In genomic region chrX:18428006-18428405, GRCh38 we compare ENCODE assay signal across 23 cellular contexts. TPM values are rescaled to one million over a fixed set of nuclear protein-coding genes. Genes with fewer than 3 reads are reported as not detected.
DNase-seq lines count a peak whose midpoint lies in the region; FAIRE-seq and TF ChIP-seq lines count a peak whose summit lies in the region.
"Had no signal": no experiment of that assay in that cellular context is flagged by ENCODE, and none has a peak within 500 bp of the region (broad histone marks: within the 10 kb centered on the region; RNA-seq: fewer than 3 reads in every experiment).

No MANE protein-coding gene starts in this region.

- H3K27ac Mint-ChIP-seq in H9: no peak overlapping the region
- H3K27ac Mint-ChIP-seq in astrocyte (ENCODE audit: unreplicated experiment): no peak overlapping the region
- H3K27ac Mint-ChIP-seq: activated CD4-positive, alpha-beta T cell treated with anti-CD3 and anti-CD28 coated beads, Interleukin-2, amount 10 ng/mL, durations not matched to agents 7 days and 5 days; T-cell had no signal

- no peak for TF ChIP-seq POLR2A in stomach (IDR thresholded peaks at IDR 0.05)

- no peaks in the 10 kb centered on the region for H3K27me3 ChIP-seq in H9 (ENCODE audit: insufficient read depth, low read length)
- no peaks in the 10 kb centered on the region for H3K27me3 ChIP-seq in astrocyte (ENCODE audit: insufficient read depth, low read length)
- no peaks in the 10 kb centered on the region for H3K27me3 ChIP-seq in iPS-18a (ENCODE audit: control insufficient read depth, insufficient read depth, low read length)
- peaks cover 0 to 6% (median 0%) of the 10 kb centered on the region in 3 donors for H3K27me3 ChIP-seq in stomach
- H3K27me3 ChIP-seq: thyroid gland had no signal

- H2BK20ac ChIP-seq in H9 (ENCODE audit: low read depth, low read length, poor library complexity, severe bottlenecking): no peak overlapping the region

- no peak overlapping the region for H3K27ac ChIP-seq in H9 (ENCODE audit: insufficient read length, low read depth, low read length)
- H3K27ac ChIP-seq in astrocyte (ENCODE audit: low read depth, low read length): no peak overlapping the region
- H3K27ac ChIP-seq in iPS-18a (ENCODE audit: low read length): no peak overlapping the region
- no peak overlapping the region for H3K27ac ChIP-seq in stomach
- H3K27ac ChIP-seq: breast epithelium, heart right ventricle, thyroid gland had no signal

- H3K4me1 Mint-ChIP-seq in H9: peaks cover 13 to 15% of the 10 kb centered on the region in 2 experiments
- peaks cover 3% of the 10 kb centered on the region for H3K4me1 Mint-ChIP-seq in astrocyte (ENCODE audit: low read depth, unreplicated experiment)

- no peak overlapping the region for H3K23ac ChIP-seq in H9 (ENCODE audit: insufficient read length, low read depth, low read length)

- H3K79me2 ChIP-seq in H9 (ENCODE audit: insufficient read depth, low read length): no peaks in the 10 kb centered on the region; the same call in 1 of the 2 replicates
- H3K79me2 ChIP-seq in astrocyte (ENCODE audit: insufficient read depth, low read length): no peaks in the 10 kb centered on the region

- H3K36me3 ChIP-seq in astrocyte (ENCODE audit: insufficient read depth, low read length) (no peaks in the 10 kb centered on the region), iPS-18a (ENCODE audit: control insufficient read depth, low read depth, low read length) (no peaks in the 10 kb centered on the region), stomach (no peaks in the 10 kb centered on the region)
- H3K36me3 ChIP-seq: breast epithelium, heart right ventricle, thyroid gland had no signal

- no peak overlapping the region for H2BK12ac ChIP-seq in H9 (ENCODE audit: insufficient read length, low read depth, low read length)

- no peak overlapping the region for H3K14ac ChIP-seq in H9 (ENCODE audit: insufficient read depth, low read length)

- H4K8ac ChIP-seq in H9 (replicated peaks; ENCODE audit: insufficient read length, low read depth, low read length): no peak overlapping the region

- peaks cover 5 to 10% (median 6%) of the 10 kb centered on the region in 3 experiments; a peak in 5 of 7 replicates for H3K36me3 Mint-ChIP-seq in H9 (ENCODE audit: insufficient read depth in 1 of 3, low read depth in 3 of 3)
- H3K36me3 Mint-ChIP-seq in astrocyte (ENCODE audit: low read depth, unreplicated experiment): no peaks in the 10 kb centered on the region
- H3K36me3 Mint-ChIP-seq: T-cell had no signal

- H3K9me3 ChIP-seq in H9 (ENCODE audit: control insufficient read depth, low read depth, low read length) (peaks cover 21% of the 10 kb centered on the region), astrocyte (ENCODE audit: insufficient read depth, low read depth, low read length) (no peaks in the 10 kb centered on the region), iPS-18a (ENCODE audit: control insufficient read depth, low read depth, low read length) (peaks cover 4% of the 10 kb centered on the region), stomach (no peaks in the 10 kb centered on the region)
- H3K9me3 ChIP-seq: breast epithelium, heart right ventricle, thyroid gland had no signal

- H2BK120ac ChIP-seq in H9 (ENCODE audit: low read depth, low read length, poor library complexity, severe bottlenecking): no peak overlapping the region

- H3K4me1 ChIP-seq in H9 (ENCODE audit: insufficient read depth, low read length) (no peaks in the 10 kb centered on the region), astrocyte (ENCODE audit: insufficient read depth, low read length) (no peaks in the 10 kb centered on the region), iPS-18a (ENCODE audit: control insufficient read depth, low read depth, low read length) (peaks cover 8% of the 10 kb centered on the region), stomach (peaks cover 0 to 21% (median 9%) of the 10 kb centered on the region in 4 donors)
- H3K4me1 ChIP-seq: breast epithelium, thyroid gland had no signal

- H3K4me2 ChIP-seq in H9 (ENCODE audit: insufficient read depth, insufficient read length, low read length) (peak overlapping the region; percentile 40), astrocyte (ENCODE audit: low read length) (peak overlapping the region; percentile 44)

- H2AFZ ChIP-seq in H9 (ENCODE audit: low read length): no peak overlapping the region
- H2AFZ ChIP-seq in astrocyte (ENCODE audit: low read depth, low read length): no peak overlapping the region

- H3K27me3 Mint-ChIP-seq in H9 (ENCODE audit: low read depth) (no peaks in the 10 kb centered on the region), astrocyte (ENCODE audit: low read depth, unreplicated experiment) (no peaks in the 10 kb centered on the region)

- TF ChIP-seq EP300 in stomach (IDR thresholded peaks at IDR 0.05): no peak

- no peak overlapping the region for H3K4ac ChIP-seq in H9 (ENCODE audit: low read depth, low read length)

- no peak overlapping the region for H2AK5ac ChIP-seq in H9 (ENCODE audit: insufficient read length, low read length)

- no peak overlapping the region for H3T11ph ChIP-seq in H9 (ENCODE audit: low read length)

- no peaks in the 10 kb centered on the region for H3K23me2 ChIP-seq in H9 (ENCODE audit: insufficient read length, low read depth, low read length, poor library complexity, severe bottlenecking)

- H3K4me3 Mint-ChIP-seq in H9 (peak overlapping the region; percentile 46 to 65), astrocyte (ENCODE audit: unreplicated experiment) (peak overlapping the region; percentile 86)
- H3K4me3 Mint-ChIP-seq: activated CD4-positive, alpha-beta T cell treated with anti-CD3 and anti-CD28 coated beads, Interleukin-2, amount 10 ng/mL, durations not matched to agents 7 days and 5 days; T-cell had no signal

- no peak overlapping the region for H4K5ac ChIP-seq in H9 (ENCODE audit: insufficient read length, low read depth, low read length)

- intact Hi-C loops in stomach (cut with DNase I; ENCODE audit: low total_unique reads): no loop called here

- FAIRE-seq in astrocyte (lab: Jason Lieb, UNC): peak; percentile 45

- TF ChIP-seq CTCF in H9 (conservative IDR thresholded peaks at IDR 0.05) (no peak), astrocyte (IDR thresholded peaks at IDR 0.05; ENCODE audit: insufficient read depth, low read depth, low read length) (no peak), stomach (IDR thresholded peaks at IDR 0.05) (no peak)

- no peak overlapping the region for H4K91ac ChIP-seq in H9 (ENCODE audit: insufficient read length, low read depth, low read length)

- no peak overlapping the region for H3K9ac ChIP-seq in H9 (ENCODE audit: extremely low read depth, insufficient read length, low read length)
- no peak overlapping the region for H3K9ac ChIP-seq in astrocyte (ENCODE audit: low read length)
- H3K9ac ChIP-seq in iPS-18a (ENCODE audit: low read length): no peak overlapping the region

- no CpG with 5 or more reads among the region's 5 CpGs for WGBS in H9 (ENCODE audit: extremely low coverage, insufficient read length, low lambda C conversion rate)
- WGBS in stomach, 5 donors: 32 to 67% (median 45%) methylated on average over 5 of the region's 5 CpGs

- H4K20me1 ChIP-seq in H9 (ENCODE audit: control insufficient read depth, insufficient read depth, insufficient read length) (no peaks in the 10 kb centered on the region), astrocyte (ENCODE audit: insufficient read depth, low read length) (no peaks in the 10 kb centered on the region)

- no peak overlapping the region for H3K4me3 ChIP-seq in astrocyte (ENCODE audit: insufficient read depth, low read depth, low read length)
- H3K4me3 ChIP-seq in iPS-18a (ENCODE audit: low read length): peak overlapping the region; percentile 64
- no peak overlapping the region for H3K4me3 ChIP-seq in stomach
- H3K4me3 ChIP-seq: breast epithelium, heart right ventricle, lung, thyroid gland had no signal

- no peak overlapping the region for H3K56ac ChIP-seq in H9 (ENCODE audit: insufficient read length, low read depth, low read length)

- H3K18ac ChIP-seq in H9 (ENCODE audit: insufficient read length, low read depth, low read length): no peak overlapping the region

- no peak overlapping the region for H2BK5ac ChIP-seq in H9 (ENCODE audit: insufficient read length, low read length)

- no peak overlapping the region for H2BK15ac ChIP-seq in H9 (ENCODE audit: low read depth, low read length)

- H3K9me3 Mint-ChIP-seq in H9: peaks cover 52 to 57% of the 10 kb centered on the region in 2 experiments
- no peaks in the 10 kb centered on the region for H3K9me3 Mint-ChIP-seq in astrocyte (ENCODE audit: unreplicated experiment)
- H3K9me3 Mint-ChIP-seq: activated CD4-positive, alpha-beta T cell treated with anti-CD3 and anti-CD28 coated beads, Interleukin-2, amount 10 ng/mL, durations not matched to agents 7 days and 5 days; T-cell had no signal

- DNase-seq in H9 (no peak), astrocyte (ENCODE audit: low read depth) (no peak), pons (ENCODE audit: low spot score) (peak; percentile 63), stomach (no peak), HK-2 (ENCODE audit: unreplicated experiment) (no peak)
- DNase-seq in activated naive CD4-positive, alpha-beta T cell (lab: John Stamatoyannopoulos, UW): no peak
- DNase-seq: activated CD4-positive, alpha-beta T cell treated with anti-CD3 and anti-CD28 coated beads, Interleukin-2, amount 10 ng/mL, durations not matched to agents 7 days and 5 days; activated effector memory CD4-positive, alpha-beta T cell treated with Interleukin-2 at 50 U/mL for 16 hours; cortex of kidney; HCEC 1CT; heart right ventricle; islet precursor cell; NCI-H146; NCI-H748 treated with DMSO at 0.1 percent for 48 hours; OCI-M1; posterior cingulate gyrus; Right ventricle myocardium superior; stimulated activated naive CD4-positive, alpha-beta T cell; T-cell; thyroid gland had no signal

- H3K79me1 ChIP-seq in H9 (ENCODE audit: insufficient read depth, low read depth, low read length, poor library complexity, severe bottlenecking): no peaks in the 10 kb centered on the region

RNA-seq across cellular contexts. Expression of gene CDKL5, which starts 2.6 kb away (rescaled TPM):
- 16.9 and 19.5 TPM in 2 replicates for total RNA-seq in H9 (2021)
- total RNA-seq in astrocyte: 17.7 and 19.2 TPM in 2 replicates
- 10 to 100 TPM in 1 of 5 donors, 1 to 10 TPM in 3, under 1 TPM in 1; under 0.01 to 21.4 (median 7.7) TPM for total RNA-seq in stomach
- polyA plus RNA-seq in stomach: 1 to 10 TPM in 1 of 3 donors, under 1 TPM in 2; 0.61 to 1.2 (median 0.65) TPM
